ENCODE assay signal across 8 cellular contexts in genomic region chr1:113928129-113928949, GRCh38. TPM values are rescaled to one million over a fixed set of nuclear protein-coding genes. Genes with fewer than 3 reads are reported as not detected.
DNase-seq lines count a peak whose midpoint lies in the region; ATAC-seq and TF ChIP-seq lines count a peak whose summit lies in the region.

No MANE protein-coding gene starts in this region.

- no TSS peak for BruUV-seq in Caco-2 (replicated peaks; lab: Mats Ljungman, UMichigan)

- H3K27me3 ChIP-seq in Caco-2 (replicated peaks; ENCODE audit: control insufficient read depth, insufficient read depth, low read length) (no peaks in the 10 kb centered on the region), H7 (ENCODE audit: control insufficient read depth, insufficient read depth, low read length) (peaks cover 1% of the 10 kb centered on the region; the same call in 1 of the 2 replicates), neural cell (ENCODE audit: insufficient read depth, low read depth, low read length) (no peaks in the 10 kb centered on the region)

- intact Hi-C loops in Caco-2 (cut with micrococcal nuclease; ENCODE audit: unreplicated experiment): no loop called here

- CTCF ChIA-PET in Caco-2 (lab: Charles Lee): interaction anchor here (2.2 kb wide), 1 partner anchor 23 kb away, joined by 12 read pairs; the partner anchor contains the start of genes AP4B1 and DCLRE1B

- TF ChIP-seq EP300 in neural cell (conservative IDR thresholded peaks at IDR 0.05; ENCODE audit: poor library complexity, severe bottlenecking): no peak

- H3K36me3 ChIP-seq in Caco-2 (ENCODE audit: control insufficient read depth, insufficient read depth, low read length) (no peaks in the 10 kb centered on the region), H7 (replicated peaks; ENCODE audit: control insufficient read depth, insufficient read depth, low read length) (no peaks in the 10 kb centered on the region), neural cell (ENCODE audit: insufficient read depth, low read length) (no peaks in the 10 kb centered on the region)

- POLR2A ChIA-PET in Caco-2 (lab: Charles Lee): interaction anchor here (0.7 to 2.3 kb wide), 3 partner anchors 22 to 171 kb away, joined by 3 to 8 read pairs (median 3); partner anchors contain the start of gene AP4B1

- H3F3A ChIP-seq in neural cell (ENCODE audit: insufficient read depth, low read length, poor library complexity, severe bottlenecking): peaks cover 6% of the 10 kb centered on the region

- H3K9me2 ChIP-seq in neural cell (ENCODE audit: insufficient read depth, low read length): no peaks in the 10 kb centered on the region

- H3K4me1 ChIP-seq in Caco-2: peaks cover 7% of the 10 kb centered on the region; the same call in 1 of the 2 replicates

- H3K9me3 ChIP-seq in Caco-2 (no peaks in the 10 kb centered on the region), neural cell (ENCODE audit: low read length) (no peaks in the 10 kb centered on the region)

- peaks cover 19% of the 10 kb centered on the region for H3K4me1 Mint-ChIP-seq in Caco-2 (ENCODE audit: low read depth, unreplicated experiment)

- DNase-seq in Caco-2 (no peak), H7 (no peak), SK-N-DZ (ENCODE audit: low spot score) (peak; percentile 4), epithelial cell of proximal tubule (ENCODE audit: low read depth) (no peak), dedifferentiated amniotic fluid mesenchymal stem cell (ENCODE audit: extremely low spot score) (no peak)

- peak overlapping the region; percentile 81 for H3K9ac ChIP-seq in neural cell (ENCODE audit: low read length)

- H3K27ac Mint-ChIP-seq in Caco-2 (ENCODE audit: unreplicated experiment): peak overlapping the region; percentile 92

- no peaks in the 10 kb centered on the region for H3K9me3 Mint-ChIP-seq in Caco-2 (ENCODE audit: unreplicated experiment)

- H3K4me3 ChIP-seq in Caco-2 (ENCODE audit: low read depth, low read length): peak overlapping the region; percentile 82
- H3K4me3 ChIP-seq in H7 (ENCODE audit: insufficient read depth, low read depth, low read length): peak overlapping the region; percentile 91
- peak overlapping the region; percentile 64 for H3K4me3 ChIP-seq in epithelial cell of proximal tubule (ENCODE audit: low read depth, low read length)
- H3K4me3 ChIP-seq in neural cell (ENCODE audit: low read length): peak overlapping the region; percentile 96

- TF ChIP-seq RAD21 in neural cell (conservative IDR thresholded peaks at IDR 0.05): no peak

- H3K27ac ChIP-seq in neural cell (ENCODE audit: low read length): peak overlapping the region; percentile 94

- ATAC-seq in HG03025 (IDR thresholded peaks at IDR 0.05; ENCODE audit: low FRiP score, unreplicated experiment): no peak
- ATAC-seq in HG03280 (IDR thresholded peaks at IDR 0.05; ENCODE audit: unreplicated experiment): no peak

- TF ChIP-seq CTCF in Caco-2 (IDR thresholded peaks at IDR 0.05; ENCODE audit: insufficient read depth in 1 of 2, low read depth in 1 of 2, low read length in 1 of 2, severe bottlenecking in 1 of 2, unreplicated experiment in 1 of 2) (no peak), epithelial cell of proximal tubule (conservative IDR thresholded peaks at IDR 0.05; ENCODE audit: low read depth, low read length) (no peak), neural cell (IDR thresholded peaks at IDR 0.05; ENCODE audit: poor library complexity, severe bottlenecking) (no peak)

- no peaks in the 10 kb centered on the region for H3K27me3 Mint-ChIP-seq in Caco-2 (ENCODE audit: insufficient read depth, unreplicated experiment)

- H3K4me2 ChIP-seq in neural cell (ENCODE audit: low read length): peak overlapping the region; percentile 80

- H3K36me3 Mint-ChIP-seq in Caco-2 (ENCODE audit: insufficient read depth, unreplicated experiment): no peaks in the 10 kb centered on the region

- peaks cover 33% of the 10 kb centered on the region for H3K79me2 ChIP-seq in neural cell (replicated peaks; ENCODE audit: insufficient read depth, low read length)

- peak overlapping the region; percentile 87 for H3K4me3 Mint-ChIP-seq in Caco-2 (ENCODE audit: unreplicated experiment)

- no peaks in the 10 kb centered on the region for H4K20me1 ChIP-seq in neural cell (ENCODE audit: insufficient read depth)

- H2AFZ ChIP-seq in neural cell (ENCODE audit: low read depth, low read length): peak overlapping the region; percentile 88

TF ChIP-seq in neural cell, 6 proteins besides CTCF, POLR2A, EP300 and RAD21:
- TF ChIP-seq MXI1 (conservative IDR thresholded peaks at IDR 0.05; ENCODE audit: poor library complexity, severe bottlenecking) (no peak), EZH2 (IDR thresholded peaks at IDR 0.05; ENCODE audit: borderline replicate concordance, insufficient read depth, low read length, poor library complexity, severe bottlenecking) (no peak), TAF1 (IDR thresholded peaks at IDR 0.05; ENCODE audit: low read depth) (no peak), POLR2AphosphoS5 (IDR thresholded peaks at IDR 0.05) (no peak), SMC3 (conservative IDR thresholded peaks at IDR 0.05; ENCODE audit: poor library complexity) (no peak)
- TF ChIP-seq, protein P1, sequence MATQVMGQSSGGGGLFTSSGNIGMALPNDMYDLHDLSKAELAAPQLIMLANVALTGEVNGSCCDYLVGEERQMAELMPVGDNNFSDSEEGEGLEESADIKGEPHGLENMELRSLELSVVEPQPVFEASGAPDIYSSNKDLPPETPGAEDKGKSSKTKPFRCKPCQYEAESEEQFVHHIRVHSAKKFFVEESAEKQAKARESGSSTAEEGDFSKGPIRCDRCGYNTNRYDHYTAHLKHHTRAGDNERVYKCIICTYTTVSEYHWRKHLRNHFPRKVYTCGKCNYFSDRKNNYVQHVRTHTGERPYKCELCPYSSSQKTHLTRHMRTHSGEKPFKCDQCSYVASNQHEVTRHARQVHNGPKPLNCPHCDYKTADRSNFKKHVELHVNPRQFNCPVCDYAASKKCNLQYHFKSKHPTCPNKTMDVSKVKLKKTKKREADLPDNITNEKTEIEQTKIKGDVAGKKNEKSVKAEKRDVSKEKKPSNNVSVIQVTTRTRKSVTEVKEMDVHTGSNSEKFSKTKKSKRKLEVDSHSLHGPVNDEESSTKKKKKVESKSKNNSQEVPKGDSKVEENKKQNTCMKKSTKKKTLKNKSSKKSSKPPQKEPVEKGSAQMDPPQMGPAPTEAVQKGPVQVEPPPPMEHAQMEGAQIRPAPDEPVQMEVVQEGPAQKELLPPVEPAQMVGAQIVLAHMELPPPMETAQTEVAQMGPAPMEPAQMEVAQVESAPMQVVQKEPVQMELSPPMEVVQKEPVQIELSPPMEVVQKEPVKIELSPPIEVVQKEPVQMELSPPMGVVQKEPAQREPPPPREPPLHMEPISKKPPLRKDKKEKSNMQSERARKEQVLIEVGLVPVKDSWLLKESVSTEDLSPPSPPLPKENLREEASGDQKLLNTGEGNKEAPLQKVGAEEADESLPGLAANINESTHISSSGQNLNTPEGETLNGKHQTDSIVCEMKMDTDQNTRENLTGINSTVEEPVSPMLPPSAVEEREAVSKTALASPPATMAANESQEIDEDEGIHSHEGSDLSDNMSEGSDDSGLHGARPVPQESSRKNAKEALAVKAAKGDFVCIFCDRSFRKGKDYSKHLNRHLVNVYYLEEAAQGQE (IDR thresholded peaks at IDR 0.05; ENCODE audit: borderline replicate concordance): no peak

RNA-seq across cellular contexts. Expression of gene HIPK1, which starts 0.8 kb away (rescaled TPM):
- total RNA-seq in Caco-2 (2022) (42.6 and 48.2 TPM in 2 replicates), epithelial cell of proximal tubule (12.7 and 19.2 TPM in 2 replicates)
- total RNA-seq in H7 (2014; rRNA removed; shearing (Covaris generic)): 33.4 and 39.1 TPM in 2 replicates
- polyA plus RNA-seq in SK-N-DZ (2014; cell fraction: cytosol; rRNA removed): 11.6 and 13.5 TPM in 2 replicates
- 15.4 and 21.5 TPM in 2 replicates for polyA plus RNA-seq in SK-N-DZ (2014; cell fraction: nucleus; rRNA removed)
- polyA plus RNA-seq in neural cell: 20.3 and 22.9 TPM in 2 replicates
- polyA minus RNA-seq in neural cell: 54.3 and 58.0 TPM in 2 replicates

RNA-seq across cellular contexts. Expression of gene DCLRE1B, which starts 23.2 kb away (rescaled TPM):
- total RNA-seq in Caco-2 (2022) (6.0 and 6.9 TPM in 2 replicates), epithelial cell of proximal tubule (7.0 and 14.1 TPM in 2 replicates)
- total RNA-seq in H7 (2014; rRNA removed; shearing (Covaris generic)): 15.1 and 16.6 TPM in 2 replicates
- 17.5 and 18.5 TPM in 2 replicates for polyA plus RNA-seq in SK-N-DZ (2014; cell fraction: cytosol; rRNA removed)
- polyA plus RNA-seq in SK-N-DZ (2014; cell fraction: nucleus; rRNA removed): 6.0 and 6.9 TPM in 2 replicates
- polyA plus RNA-seq in neural cell: 7.3 and 8.7 TPM in 2 replicates
- 12.7 and 14.0 TPM in 2 replicates for polyA minus RNA-seq in neural cell

RNA-seq across cellular contexts. Expression of gene AP4B1, which starts 23.7 kb away (rescaled TPM):
- 9.6 and 10.0 TPM in 2 replicates for total RNA-seq in Caco-2 (2022)
- total RNA-seq in H7 (2014; rRNA removed; shearing (Covaris generic)): 14.9 TPM in 2 replicates
- polyA plus RNA-seq in SK-N-DZ (2014; cell fraction: cytosol; rRNA removed): 20.5 and 21.2 TPM in 2 replicates
- polyA plus RNA-seq in SK-N-DZ (2014; cell fraction: nucleus; rRNA removed): 76.1 and 76.7 TPM in 2 replicates
- 9.8 and 12.3 TPM in 2 replicates for total RNA-seq in epithelial cell of proximal tubule
- 178 and 192 TPM in 2 replicates for polyA plus RNA-seq in neural cell
- polyA minus RNA-seq in neural cell: 48.3 and 49.7 TPM in 2 replicates

RNA-seq across cellular contexts. Expression of gene BCL2L15, which starts 41.0 kb away (rescaled TPM):
- 0.09 TPM in 1 of 2 replicates, not detected in the other for total RNA-seq in Caco-2 (2022)
- not detected in 2 replicates for total RNA-seq in H7 (2014; rRNA removed; shearing (Covaris generic))
- polyA plus RNA-seq in SK-N-DZ (2014; cell fraction: cytosol; rRNA removed): 0.06 and 0.10 TPM in 2 replicates
- 0.73 and 13.1 TPM in 2 replicates for polyA plus RNA-seq in SK-N-DZ (2014; cell fraction: nucleus; rRNA removed)
- total RNA-seq in epithelial cell of proximal tubule: 0.06 and 0.14 TPM in 2 replicates
- polyA plus RNA-seq in neural cell: 2.6 and 4.7 TPM in 2 replicates
- polyA minus RNA-seq in neural cell: 3.2 and 6.4 TPM in 2 replicates

RNA-seq across cellular contexts. Expression of gene OLFML3, which starts 50.9 kb away (rescaled TPM):
- 29.1 and 36.5 TPM in 2 replicates for total RNA-seq in Caco-2 (2022)
- total RNA-seq in H7 (2014; rRNA removed; shearing (Covaris generic)): 226 and 276 TPM in 2 replicates
- 12.2 and 12.3 TPM in 2 replicates for polyA plus RNA-seq in SK-N-DZ (2014; cell fraction: cytosol; rRNA removed)
- 5.3 and 6.9 TPM in 2 replicates for polyA plus RNA-seq in SK-N-DZ (2014; cell fraction: nucleus; rRNA removed)
- total RNA-seq in epithelial cell of proximal tubule: 0.12 and 1.0 TPM in 2 replicates
- not detected in 2 replicates for polyA plus RNA-seq in neural cell
- 0.35 TPM in 1 of 2 replicates, not detected in the other for polyA minus RNA-seq in neural cell
